ENCODE assay signal across 16 cellular contexts in the genomic region with DNA sequence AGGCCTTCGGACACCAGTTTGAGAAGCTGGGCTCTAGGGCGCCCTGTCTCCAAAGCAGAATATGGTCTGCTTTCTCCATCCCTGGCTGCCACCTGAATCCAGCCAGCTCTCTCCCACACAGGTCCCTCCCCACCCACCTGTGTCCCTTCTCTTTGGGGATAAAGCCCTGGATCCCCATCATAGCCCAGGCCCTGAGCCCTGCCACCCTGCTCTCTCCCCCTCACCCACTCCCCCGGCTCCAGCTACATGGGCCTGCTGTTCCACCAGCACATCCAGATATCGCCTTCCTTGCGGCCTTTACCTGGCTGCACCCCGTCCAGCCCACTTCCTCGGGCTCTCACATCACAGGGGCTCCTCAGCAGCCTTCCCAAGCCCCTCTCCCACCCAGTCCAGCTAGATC. TPM values are rescaled to one million over a fixed set of nuclear protein-coding genes. Genes with fewer than 3 reads are reported as not detected.
DNase-seq lines count a peak whose midpoint lies in the region; ATAC-seq and TF ChIP-seq lines count a peak whose summit lies in the region.
"Had no signal": no experiment of that assay in that cellular context is flagged by ENCODE, and none has a peak within 500 bp of the region (broad histone marks: within the 10 kb centered on the region; RNA-seq: fewer than 3 reads in every experiment).

No MANE protein-coding gene starts in this region.

- H3K36me3 ChIP-seq in Caco-2 (ENCODE audit: control insufficient read depth, insufficient read depth, low read length) (peaks cover 2% of the 10 kb centered on the region), SK-N-MC (ENCODE audit: insufficient read depth, low read length) (0 out of 2 replicates have a peak, but pooled peaks cover 3% of the 10 kb centered on the region), sigmoid colon (no peaks in the 10 kb centered on the region), colonic mucosa (no peaks in the 10 kb centered on the region)

- intact Hi-C loops in Caco-2 (cut with micrococcal nuclease; ENCODE audit: unreplicated experiment) (no loop called here), sigmoid colon (cut with DNase I) (no loop called here), colonic mucosa (cut with DNase I) (no loop called here)

- DNase-seq in Caco-2 = no peak
- no peak for DNase-seq in SK-N-MC (ENCODE audit: low read depth, low spot score)
- DNase-seq in endothelial cell (ENCODE audit: low spot score) = no peak
- DNase-seq in sigmoid colon = peak; percentile 52
- DNase-seq in colonic mucosa = no peak
- no peak for DNase-seq in DMS 273 (lab: John Stamatoyannopoulos, UW; ENCODE audit: unreplicated experiment)
- DNase-seq: activated CD4-positive, alpha-beta T cell treated with anti-CD3 and anti-CD28 coated beads, Interleukin-2, amount 50 U/mL, for 1 hour; body of pancreas; effector memory CD4-positive, alpha-beta T cell; NCI-H2081 treated with DMSO at 0.1 percent for 48 hours; testis had no signal

- H3K36me3 Mint-ChIP-seq in Caco-2 (ENCODE audit: insufficient read depth, unreplicated experiment) = peaks cover 25% of the 10 kb centered on the region
- H3K36me3 Mint-ChIP-seq in endothelial cell (ENCODE audit: low read depth, unreplicated experiment) = peaks cover 9% of the 10 kb centered on the region

- no peak overlapping the region for H3K4me3 Mint-ChIP-seq in Caco-2 (ENCODE audit: unreplicated experiment)
- no peak overlapping the region for H3K4me3 Mint-ChIP-seq in endothelial cell (ENCODE audit: unreplicated experiment)

- no peaks in the 10 kb centered on the region for H3K9me3 Mint-ChIP-seq in Caco-2 (ENCODE audit: unreplicated experiment)
- no peaks in the 10 kb centered on the region for H3K9me3 Mint-ChIP-seq in endothelial cell (ENCODE audit: unreplicated experiment)

- H3K9me3 ChIP-seq in Caco-2 (no peaks in the 10 kb centered on the region), SK-N-MC (ENCODE audit: low read depth, low read length) (no peaks in the 10 kb centered on the region), sigmoid colon (no peaks in the 10 kb centered on the region), colonic mucosa (no peaks in the 10 kb centered on the region)
- H3K9me3 ChIP-seq: body of pancreas, testis had no signal

- WGBS in sigmoid colon, 2 donors = 94 to 95% methylated on average over 7 of the region's 7 CpGs

- peak overlapping the region; percentile 10; the same call in 1 of the 2 replicates for H3K27ac ChIP-seq in SK-N-MC
- no peak overlapping the region for H3K27ac ChIP-seq in sigmoid colon
- H3K27ac ChIP-seq in colonic mucosa = no peak overlapping the region

- TF ChIP-seq EP300 in sigmoid colon (IDR thresholded peaks at IDR 0.05) = no peak

- CTCF ChIA-PET in Caco-2 (lab: Charles Lee) = interaction anchor here (0.5 kb wide), 2 partner anchors 59 to 225 kb away, joined by 3 to 7 read pairs; no protein-coding TSS in a partner anchor

- BruUV-seq in Caco-2 (replicated peaks; lab: Mats Ljungman, UMichigan) = no TSS peak

- no peaks in the 10 kb centered on the region for H3K4me1 ChIP-seq in Caco-2
- H3K4me1 ChIP-seq in sigmoid colon = peaks cover 4 to 85% (median 77%) of the 10 kb centered on the region in 4 donors
- peaks cover 14% of the 10 kb centered on the region for H3K4me1 ChIP-seq in colonic mucosa

- H3K27me3 Mint-ChIP-seq in Caco-2 (ENCODE audit: insufficient read depth, unreplicated experiment) = no peaks in the 10 kb centered on the region
- peaks cover 5% of the 10 kb centered on the region for H3K27me3 Mint-ChIP-seq in endothelial cell (ENCODE audit: unreplicated experiment)

- no peak for TF ChIP-seq POLR2A in sigmoid colon (IDR thresholded peaks at IDR 0.05)

- H3K27me3 ChIP-seq in Caco-2 (replicated peaks; ENCODE audit: control insufficient read depth, insufficient read depth, low read length) (no peaks in the 10 kb centered on the region), sigmoid colon (no peaks in the 10 kb centered on the region), colonic mucosa (no peaks in the 10 kb centered on the region)
- H3K27me3 ChIP-seq: body of pancreas, testis had no signal

- H3K4me3 ChIP-seq in Caco-2 (ENCODE audit: low read depth, low read length) = no peak overlapping the region
- no peak overlapping the region for H3K4me3 ChIP-seq in SK-N-MC
- no peak overlapping the region for H3K4me3 ChIP-seq in sigmoid colon
- H3K4me3 ChIP-seq in colonic mucosa = no peak overlapping the region
- H3K4me3 ChIP-seq: body of pancreas, testis had no signal

- POLR2A ChIA-PET in Caco-2 (lab: Charles Lee) = no interaction called here

- H3K9ac ChIP-seq in SK-N-MC (ENCODE audit: insufficient read length) = no peak overlapping the region
- peak overlapping the region in 1 of 2 donors; percentile 15 for H3K9ac ChIP-seq in colonic mucosa (ENCODE audit: low read depth in 2 of 2, low read length in 2 of 2)

- TF ChIP-seq CTCF in Caco-2 (IDR thresholded peaks at IDR 0.05; ENCODE audit: insufficient read depth in 1 of 2, low read depth in 1 of 2, low read length in 1 of 2, severe bottlenecking in 1 of 2, unreplicated experiment in 1 of 2) = no peak
- no peak for TF ChIP-seq CTCF in endothelial cell (IDR thresholded peaks at IDR 0.05; ENCODE audit: unreplicated experiment)
- no peak for TF ChIP-seq CTCF in sigmoid colon (IDR thresholded peaks at IDR 0.05)
- TF ChIP-seq CTCF in colonic mucosa (IDR thresholded peaks at IDR 0.05) = no peak

- ATAC-seq in GM21576 (IDR thresholded peaks at IDR 0.05; ENCODE audit: unreplicated experiment) = no peak
- ATAC-seq: body of pancreas had no signal

- no peaks in the 10 kb centered on the region for H3K4me1 Mint-ChIP-seq in Caco-2 (ENCODE audit: low read depth, unreplicated experiment)
- peaks cover 6% of the 10 kb centered on the region for H3K4me1 Mint-ChIP-seq in endothelial cell (ENCODE audit: unreplicated experiment)

- H3K27ac Mint-ChIP-seq in Caco-2 (ENCODE audit: unreplicated experiment) (peak overlapping the region; percentile 7), endothelial cell (ENCODE audit: unreplicated experiment) (peak overlapping the region; percentile 24)

RNA-seq across cellular contexts. Expression of a gene that starts 7.8 kb away (rescaled TPM):
- total RNA-seq in Caco-2 (2022) (164 and 169 TPM in 2 replicates), endothelial cell (ENCODE audit: unreplicated experiment) (89.8 TPM), sigmoid colon (10 to 100 TPM; 57.4 to 78.7 (median 76.3) TPM), colonic mucosa (100 to 1,000 TPM in 1 of 2 donors, 10 to 100 TPM in 1; 95.4 to 119 TPM)
- polyA plus RNA-seq in sigmoid colon = 100 to 1,000 TPM in 1 of 3 donors, 10 to 100 TPM in 2; 28.0 to 107 (median 31.2) TPM

RNA-seq across cellular contexts. Expression of a gene that starts 50.9 kb away (rescaled TPM):
- total RNA-seq in Caco-2 (2022) (4.1 and 5.3 TPM in 2 replicates), endothelial cell (ENCODE audit: unreplicated experiment) (0.18 TPM), sigmoid colon (not detected), colonic mucosa (under 1 TPM; 0.50 to 0.64 TPM)
- under 1 TPM in 1 of 3 donors, not detected in 2; 0.23 TPM for polyA plus RNA-seq in sigmoid colon
- total RNA-seq: body of pancreas, HT1080, osteoblast had no signal

RNA-seq across cellular contexts. Expression of a gene that starts 59.2 kb away (rescaled TPM):
- total RNA-seq in Caco-2 (2022) = not detected in 2 replicates
- 1.1 TPM for total RNA-seq in endothelial cell (ENCODE audit: unreplicated experiment)
- 1 to 10 TPM in 2 of 4 donors, not detected in 2; 1.1 to 5.0 TPM for total RNA-seq in sigmoid colon
- under 1 TPM in 1 of 3 donors, not detected in 2; 0.34 TPM for polyA plus RNA-seq in sigmoid colon
- under 1 TPM; 0.30 to 0.69 TPM for total RNA-seq in colonic mucosa
- total RNA-seq: body of pancreas; fibroblast of villous mesenchyme; osteoblast; T-helper 2 cell treated with Interferon-gamma antibody and Interleukin-4, amounts not matched to agents 100 ng/mL and 5 ng/mL, for 36 hours had no signal
